Comparison of ENCODE assay signal across 27 cellular contexts in the genomic region with DNA sequence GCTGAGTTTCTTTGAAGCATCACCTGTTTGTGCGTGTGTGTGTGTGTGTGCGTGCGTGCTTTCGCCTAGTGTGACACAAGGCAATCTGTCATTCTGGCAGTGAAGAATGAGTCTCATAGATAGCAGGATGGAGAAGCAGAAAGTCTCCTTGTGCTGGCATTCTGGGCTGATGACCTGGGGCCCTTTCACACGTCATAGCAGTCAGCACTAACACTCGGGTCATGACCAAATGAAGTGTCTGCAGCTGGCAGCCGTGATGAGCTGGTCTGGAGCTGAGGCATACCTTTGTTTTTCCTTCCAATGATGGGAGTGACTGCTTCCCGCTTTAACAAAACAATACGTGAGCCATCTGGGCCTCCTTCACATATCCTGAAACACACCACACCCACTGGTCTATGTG.
DNase-seq lines count a peak whose midpoint lies in the region; ATAC-seq and TF ChIP-seq lines count a peak whose summit lies in the region.
"Had no signal": no experiment of that assay in that cellular context is flagged by ENCODE, and none has a peak within 500 bp of the region (broad histone marks: within the 10 kb centered on the region; RNA-seq: fewer than 3 reads in every experiment).

No MANE protein-coding gene starts in this region.

- no peak overlapping the region for H3K27ac ChIP-seq in uterus
- H3K27ac ChIP-seq: BLaER1 treated with 17β-estradiol and CSF1 and Interleukin-3, amounts not matched to agents 10 nM and 100 nM; hepatocyte; HL-60; SK-N-MC; skin epidermis had no signal

- H3K27ac Mint-ChIP-seq in activated CD4-positive, alpha-beta T cell treated with anti-CD3 and anti-CD28 coated beads for 36 hours = no peak overlapping the region
- H3K27ac Mint-ChIP-seq: activated naive CD4-positive, alpha-beta T cell treated with anti-CD3 and anti-CD28 coated beads, Interleukin-2, amount 50 U/mL, for 24 hours; nephron; T-helper 2 cell treated with Interferon-gamma antibody and Interleukin-4, amounts not matched to agents 5 μg/mL and 100 μg/mL, for 36 hours had no signal

- no peaks in the 10 kb centered on the region for H3K36me3 ChIP-seq in uterus
- H3K36me3 ChIP-seq: BLaER1 treated with 17β-estradiol and CSF1 and Interleukin-3, amounts not matched to agents 10 nM and 100 nM had no signal

- no peaks in the 10 kb centered on the region for H3K36me3 Mint-ChIP-seq in activated CD4-positive, alpha-beta T cell treated with anti-CD3 and anti-CD28 coated beads for 36 hours (ENCODE audit: low read depth)
- H3K36me3 Mint-ChIP-seq: activated naive CD4-positive, alpha-beta T cell treated with anti-CD3 and anti-CD28 coated beads, Interleukin-2, amount 50 U/mL, for 24 hours had no signal

- H3K4me3 ChIP-seq in skeletal muscle cell (ENCODE audit: low read depth, low read length) (no peak overlapping the region), uterus (no peak overlapping the region)
- H3K4me3 ChIP-seq: BLaER1 treated with 17β-estradiol and CSF1 and Interleukin-3, amounts not matched to agents 10 nM and 100 nM; GM12878; hepatocyte; SK-N-MC; skin epidermis had no signal

- ATAC-seq in activated CD4-positive, alpha-beta T cell treated with anti-CD3 and anti-CD28 coated beads for 36 hours = no peak
- ATAC-seq in esophagus mucosa = peak; percentile 91
- ATAC-seq: GM12878 had no signal

- no peaks in the 10 kb centered on the region for H3K4me1 ChIP-seq in uterus

- POLR2A ChIA-PET in activated CD4-positive, alpha-beta T cell treated with anti-CD3 and anti-CD28 coated beads for 36 hours (lab: Charles Lee) = no interaction called here

- no peaks in the 10 kb centered on the region for H3K4me1 Mint-ChIP-seq in activated CD4-positive, alpha-beta T cell treated with anti-CD3 and anti-CD28 coated beads for 36 hours
- H3K4me1 Mint-ChIP-seq: activated naive CD4-positive, alpha-beta T cell treated with anti-CD3 and anti-CD28 coated beads, Interleukin-2, amount 50 U/mL, for 24 hours; nephron had no signal

- H3K27me3 ChIP-seq in uterus = no peaks in the 10 kb centered on the region
- H3K27me3 ChIP-seq: BLaER1 treated with 17β-estradiol and CSF1 and Interleukin-3, amounts not matched to agents 10 nM and 100 nM; hepatocyte had no signal

- H3K27me3 Mint-ChIP-seq in activated CD4-positive, alpha-beta T cell treated with anti-CD3 and anti-CD28 coated beads for 36 hours = no peaks in the 10 kb centered on the region
- H3K27me3 Mint-ChIP-seq: activated naive CD4-positive, alpha-beta T cell treated with anti-CD3 and anti-CD28 coated beads, Interleukin-2, amount 50 U/mL, for 24 hours had no signal

- no peak for TF ChIP-seq CTCF in uterus (IDR thresholded peaks at IDR 0.05)

- peak; percentile 11 for DNase-seq in activated CD4-positive, alpha-beta T cell treated with anti-CD3 and anti-CD28 coated beads for 36 hours
- DNase-seq in activated CD4-positive, alpha-beta T cell treated with anti-CD3 and anti-CD28 coated beads, Interleukin-2, amount 50 U/mL, for 48 hours = no peak
- DNase-seq in RKO (ENCODE audit: low spot score) (peak; percentile 31), skeletal muscle cell (ENCODE audit: low read depth) (peak; percentile 19), uterus (no peak), GOT3 (lab: John Stamatoyannopoulos, UW) (no peak), NCI-H2107 (lab: John Stamatoyannopoulos, UW) (no peak)
- DNase-seq: activated CD8-positive, alpha-beta memory T cell treated with anti-CD3 and anti-CD28 coated beads for 24 hours; activated T-cell treated with anti-CD3 and anti-CD28 coated beads, Interleukin-2, amount 50 U/mL, for 48 hours; effector memory CD4-positive, alpha-beta T cell; GF-D8; KBM-7; NCI-H2029; NCI-H82; OCI-M1; posterior cingulate gyrus; stimulated activated CD4-positive, alpha-beta T cell treated with anti-CD3 and anti-CD28 coated beads, Interleukin-4, amount 100 ng/mL, for 1 hour had no signal

- H3K9me3 Mint-ChIP-seq in activated CD4-positive, alpha-beta T cell treated with anti-CD3 and anti-CD28 coated beads for 36 hours (ENCODE audit: low read depth) = no peaks in the 10 kb centered on the region
- H3K9me3 Mint-ChIP-seq: activated naive CD4-positive, alpha-beta T cell treated with anti-CD3 and anti-CD28 coated beads, Interleukin-2, amount 50 U/mL, for 24 hours; T-helper 2 cell treated with Interferon-gamma antibody and Interleukin-4, amounts not matched to agents 5 μg/mL and 100 μg/mL, for 36 hours had no signal

- no peak overlapping the region for H3K4me3 Mint-ChIP-seq in activated CD4-positive, alpha-beta T cell treated with anti-CD3 and anti-CD28 coated beads for 36 hours
- H3K4me3 Mint-ChIP-seq: activated naive CD4-positive, alpha-beta T cell treated with anti-CD3 and anti-CD28 coated beads, Interleukin-2, amount 50 U/mL, for 24 hours; nephron; T-helper 2 cell treated with Interferon-gamma antibody and Interleukin-4, amounts not matched to agents 5 μg/mL and 100 μg/mL, for 36 hours had no signal

- CTCF ChIA-PET in activated CD4-positive, alpha-beta T cell treated with anti-CD3 and anti-CD28 coated beads for 36 hours (lab: Charles Lee) = interaction anchor here (0.8 to 1.9 kb wide), 3 partner anchors 9 to 511 kb away, joined by 3 to 6 read pairs (median 3); a partner anchor contains a TSS

- no peak for TF ChIP-seq POLR2A in uterus (IDR thresholded peaks at IDR 0.05)

- no peaks in the 10 kb centered on the region for H3K9me3 ChIP-seq in uterus

- intact Hi-C loops in activated CD4-positive, alpha-beta T cell treated with anti-CD3 and anti-CD28 coated beads for 36 hours (cut with DNase I, micrococcal nuclease) = no loop called here
- intact Hi-C loops in uterus (cut with DNase I; ENCODE audit: low total_unique reads) = no loop called here

Comparison
In these comparisons a context has a peak if more than half of its experiments do, and no peak if none do; other contexts are left out.
1. DNase-seq: peak in activated CD4-positive, alpha-beta T cell treated with anti-CD3 and anti-CD28 coated beads for 36 hours (single experiment), RKO (single experiment) and skeletal muscle cell (single experiment); none in activated CD4-positive, alpha-beta T cell treated with anti-CD3 and anti-CD28 coated beads, Interleukin-2, amount 50 U/mL, for 48 hours (0 of 2), uterus (0 of 2), GOT3 (single experiment) and NCI-H2107 (single experiment).